11 cellular contexts compared by ENCODE assay signal in the genomic region with DNA sequence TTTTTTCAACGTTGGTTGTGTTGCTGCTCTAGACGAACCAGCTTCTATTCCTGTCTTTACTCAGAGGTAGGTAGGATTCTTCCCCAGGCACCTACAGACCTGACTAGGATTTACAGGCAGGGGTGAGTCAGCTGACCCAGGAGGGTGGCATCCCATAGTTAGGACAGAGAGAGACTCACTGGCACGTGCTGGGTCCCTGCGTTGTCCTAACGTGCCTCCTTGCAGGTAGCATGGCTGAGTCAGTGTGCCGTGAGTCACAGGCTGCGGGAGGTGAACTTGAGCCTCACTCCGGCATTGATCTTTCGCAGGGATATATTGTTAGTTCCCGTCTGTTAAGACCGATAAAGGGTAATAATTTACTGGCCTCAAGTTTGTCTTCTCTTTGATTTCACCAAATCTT.
DNase-seq lines count a peak whose midpoint lies in the region; ATAC-seq and TF ChIP-seq lines count a peak whose summit lies in the region.
"Had no signal": no experiment of that assay in that cellular context is flagged by ENCODE, and none has a peak within 500 bp of the region (broad histone marks: within the 10 kb centered on the region; RNA-seq: fewer than 3 reads in every experiment).

No MANE protein-coding gene starts in this region.

- H3K4me3 ChIP-seq in astrocyte of the spinal cord (ENCODE audit: low read depth, low read length) (no peak overlapping the region), mucosa of descending colon (no peak overlapping the region)
- H3K4me3 ChIP-seq: cardiac muscle cell had no signal

- peaks cover 11% of the 10 kb centered on the region for H3K4me1 ChIP-seq in mucosa of descending colon (ENCODE audit: low read depth)

- TF ChIP-seq EP300 in Ishikawa (IDR thresholded peaks at IDR 0.05; ENCODE audit: borderline replicate concordance) = no peak

- no peaks in the 10 kb centered on the region for H3K36me3 ChIP-seq in mucosa of descending colon (ENCODE audit: low read depth)
- H3K36me3 ChIP-seq: cardiac muscle cell had no signal

- DNase-seq in Caki2 (ENCODE audit: low read depth) (peak; percentile 96), astrocyte of the spinal cord (ENCODE audit: low read depth, low spot score) (peak; percentile 46), mucosa of descending colon (peak in 1 of 3 donors; percentile 68), RPMI8226 (no peak), SKM-1 (lab: John Stamatoyannopoulos, UW; ENCODE audit: unreplicated experiment) (no peak)
- DNase-seq: NCI-H69, nephron progenitor cell had no signal

- intact Hi-C loops in mucosa of descending colon (cut with DNase I, micrococcal nuclease) = no loop called here

- in situ Hi-C loops in Caki2 (cut with HindIII; ENCODE audit: low pct_unique_long_range_greater_than_20kb, low sequenced_read_pairs) = no loop called here
- in situ Hi-C loops in astrocyte of the spinal cord (cut with HindIII; ENCODE audit: low sequenced_read_pairs) = no loop called here

- TF ChIP-seq CTCF in astrocyte of the spinal cord (IDR thresholded peaks at IDR 0.05; ENCODE audit: low read depth, low read length) = no peak
- TF ChIP-seq CTCF in mucosa of descending colon (IDR thresholded peaks at IDR 0.05) = no peak

- TF ChIP-seq RAD21 in Ishikawa (IDR thresholded peaks at IDR 0.05; ENCODE audit: low read depth) = no peak

- H3K9me3 ChIP-seq in mucosa of descending colon = no peaks in the 10 kb centered on the region

- ATAC-seq in mucosa of descending colon (peak; percentile 58), GM21515 (IDR thresholded peaks at IDR 0.05; ENCODE audit: unreplicated experiment) (no peak), GM18861 (IDR thresholded peaks at IDR 0.05; ENCODE audit: unreplicated experiment) (no peak)

TF ChIP-seq in Ishikawa, 13 proteins besides CTCF, POLR2A, EP300 and RAD21:
- TF ChIP-seq, protein P1, sequence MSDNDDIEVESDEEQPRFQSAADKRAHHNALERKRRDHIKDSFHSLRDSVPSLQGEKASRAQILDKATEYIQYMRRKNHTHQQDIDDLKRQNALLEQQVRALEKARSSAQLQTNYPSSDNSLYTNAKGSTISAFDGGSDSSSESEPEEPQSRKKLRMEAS (IDR thresholded peaks at IDR 0.05) = peak; percentile 31; the same call in 1 of the 2 replicates
- no peak for TF ChIP-seq YY1 (IDR thresholded peaks at IDR 0.05; ENCODE audit: low read depth)
TF ChIP-seq in Ishikawa: peak in this region for 1.

Comparison
In these comparisons a context has a peak if more than half of its experiments do, and no peak if none do; other contexts are left out.
1. DNase-seq: peak in Caki2 (single experiment) and astrocyte of the spinal cord (single experiment); none in RPMI8226 (single experiment) and SKM-1 (single experiment).